Comparison of ENCODE assay signal across 9 cellular contexts in genomic region chr7:15967121-15967520, GRCh38.
"Had no signal": no experiment of that assay in that cellular context is flagged by ENCODE, and none has a peak within 500 bp of the region (broad histone marks: within the 10 kb centered on the region; RNA-seq: fewer than 3 reads in every experiment).

No MANE protein-coding gene starts in this region.

- H3K9ac ChIP-seq: GM23248 had no signal

- DNase-seq: GM23248, GOT3, H7, HFFc6, IMR-90, KG1 had no signal

- H3K4me1 ChIP-seq: HAP-1 had no signal

- H3K36me3 ChIP-seq: HAP-1 had no signal

- ATAC-seq: HCT116, K562 had no signal

- H3K9me3 ChIP-seq: HAP-1 had no signal

- H3K27ac ChIP-seq: GM23248 had no signal

- H3K4me3 ChIP-seq: GM23248, HAP-1, K562 had no signal

- H2AFZ ChIP-seq: GM23248 had no signal
